8 cellular contexts compared by ENCODE assay signal in the genomic region with DNA sequence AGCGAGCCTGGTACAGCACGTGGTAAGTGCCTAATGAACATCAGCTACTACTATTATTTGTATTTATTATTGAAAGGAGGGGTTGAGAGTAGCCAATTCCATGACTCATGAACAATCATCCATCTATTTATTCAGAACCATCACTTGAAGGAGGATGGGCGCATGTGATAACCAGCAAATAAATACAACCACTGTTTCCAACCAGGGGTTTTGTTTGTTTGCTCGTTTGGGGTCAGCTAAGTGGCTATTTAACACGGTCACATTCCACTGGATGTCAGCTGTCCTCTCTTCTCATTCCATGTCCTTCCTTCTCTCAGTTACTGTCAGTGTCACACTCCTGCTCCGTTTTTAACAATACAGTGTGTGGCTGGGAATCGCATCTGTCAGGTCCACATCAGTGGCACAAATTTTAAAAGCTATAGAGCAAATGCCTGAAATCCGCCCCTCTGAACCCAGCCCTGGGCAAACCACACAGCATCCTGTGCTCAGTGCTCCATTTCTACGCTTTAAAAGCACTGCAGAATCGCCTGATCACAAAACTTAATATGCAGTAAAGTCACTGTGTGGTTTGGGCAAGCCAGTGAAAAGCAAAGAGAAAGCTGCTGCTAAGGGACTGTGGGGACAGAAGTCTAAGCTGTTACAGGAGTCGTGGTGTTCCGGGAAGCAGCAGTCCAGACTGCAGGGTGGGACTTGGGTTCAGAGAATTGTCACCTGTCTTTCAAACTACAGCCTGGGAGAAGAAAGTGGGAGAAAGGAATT. TPM values are rescaled to one million over a fixed set of nuclear protein-coding genes. Genes with fewer than 3 reads are reported as not detected.
DNase-seq lines count a peak whose midpoint lies in the region; ATAC-seq and TF ChIP-seq lines count a peak whose summit lies in the region.

No MANE protein-coding gene starts in this region.

- TF ChIP-seq CTCF in heart left ventricle (IDR thresholded peaks at IDR 0.05) = no peak
- TF ChIP-seq CTCF in left lung (IDR thresholded peaks at IDR 0.05) = no peak
- no peak for TF ChIP-seq CTCF in tibial nerve (IDR thresholded peaks at IDR 0.05)

- H3K9me3 ChIP-seq in heart left ventricle (no peaks in the 10 kb centered on the region), left lung (no peaks in the 10 kb centered on the region), tibial nerve (no peaks in the 10 kb centered on the region), HAP-1 (no peaks in the 10 kb centered on the region; the same call in 1 of the 2 replicates), aorta (ENCODE audit: control insufficient read depth, low read length) (no peaks in the 10 kb centered on the region)

- peak overlapping the region; percentile 92 for H3K27ac Mint-ChIP-seq in activated T-helper 17 cell treated with anti-CD3 and anti-CD28 coated beads, Interleukin-2, amount 50 U/mL, for 72 hours

- 54 to 61% (median 59%) methylated on average over 12 of the region's 12 CpGs for WGBS in heart left ventricle, 4 donors
- 45 to 56% methylated on average over 12 of the region's 12 CpGs for WGBS in tibial nerve, 2 donors
- WGBS in aorta, 2 donors = 87 to 88% methylated on average over 12 of the region's 12 CpGs

- peak overlapping the region in 9 of 12 donors; percentile 22 to 96 (median 58) for H3K27ac ChIP-seq in heart left ventricle
- peak overlapping the region; percentile 63 to 91 for H3K27ac ChIP-seq in left lung
- H3K27ac ChIP-seq in tibial nerve = peak overlapping the region in 3 of 4 donors; percentile 46 to 71 (median 70)
- H3K27ac ChIP-seq in aorta (ENCODE audit: low read depth in 1 of 2, low read length in 2 of 2) = no peak overlapping the region

- no peak for TF ChIP-seq POLR2A in heart left ventricle (IDR thresholded peaks at IDR 0.05)
- TF ChIP-seq POLR2A in tibial nerve (IDR thresholded peaks at IDR 0.05) = no peak

- H3K4me1 ChIP-seq in heart left ventricle (peaks cover 20 to 100% (median 80%) of the 10 kb centered on the region in 12 donors), left lung (peaks cover 45 to 100% of the 10 kb centered on the region in 2 donors), tibial nerve (peaks cover 0 to 88% (median 58%) of the 10 kb centered on the region in 4 donors), HAP-1 (no peaks in the 10 kb centered on the region; the same call in 1 of the 2 replicates), aorta (ENCODE audit: control insufficient read depth in 1 of 2, insufficient read depth in 2 of 2, low read length in 2 of 2) (peaks cover 7 to 11% of the 10 kb centered on the region in 2 donors)

- H3K4me1 Mint-ChIP-seq in activated T-helper 17 cell treated with anti-CD3 and anti-CD28 coated beads, Interleukin-2, amount 50 U/mL, for 72 hours = peaks cover 70% of the 10 kb centered on the region

- no peak for TF ChIP-seq EP300 in tibial nerve (IDR thresholded peaks at IDR 0.05)

- peaks cover 64% of the 10 kb centered on the region for H3K36me3 Mint-ChIP-seq in activated T-helper 17 cell treated with anti-CD3 and anti-CD28 coated beads, Interleukin-2, amount 50 U/mL, for 72 hours (ENCODE audit: low read depth)

- no peaks in the 10 kb centered on the region for H3K27me3 Mint-ChIP-seq in activated T-helper 17 cell treated with anti-CD3 and anti-CD28 coated beads, Interleukin-2, amount 50 U/mL, for 72 hours

- H3K36me3 ChIP-seq in heart left ventricle (peaks cover 0 to 9% (median 0%) of the 10 kb centered on the region in 9 donors), left lung (no peaks in the 10 kb centered on the region), tibial nerve (no peaks in the 10 kb centered on the region), HAP-1 (replicated peaks) (peaks cover 3% of the 10 kb centered on the region), aorta (ENCODE audit: control insufficient read depth in 1 of 2, insufficient read depth in 2 of 2, low read length in 1 of 2) (no peaks in the 10 kb centered on the region)

- in situ Hi-C loops in HAP-1 (cut with MboI; ENCODE audit: low sequenced_read_pairs) = no loop called here

- DNase-seq in heart left ventricle (no peak), Right ventricle myocardium inferior (ENCODE audit: missing footprints) (no peak), left lung (no peak), tibial nerve (ENCODE audit: low spot score in 2 of 2) (no peak), HAP-1 (ENCODE audit: low spot score in 2 of 2) (no peak), NCI-H2081 treated with DMSO at 0.1 percent for 48 hours (lab: John Stamatoyannopoulos, UW) (no peak), aorta (no peak)

- H3K9me3 Mint-ChIP-seq in activated T-helper 17 cell treated with anti-CD3 and anti-CD28 coated beads, Interleukin-2, amount 50 U/mL, for 72 hours = no peaks in the 10 kb centered on the region

- intact Hi-C loops in heart left ventricle (cut with DNase I) (loop anchor here in 7 of 10 donors (10.0 kb wide), 3 partner anchors 57 to 107 kb away; no protein-coding TSS in a partner anchor), Right ventricle myocardium inferior (cut with DNase I) (no loop called here), left lung (cut with DNase I) (no loop called here), aorta (cut with DNase I) (loop anchor here in 1 of 2 donors (5.0 kb wide), 1 partner anchor 54 kb away; no protein-coding TSS in a partner anchor)

- peak overlapping the region; percentile 87 for H3K4me3 Mint-ChIP-seq in activated T-helper 17 cell treated with anti-CD3 and anti-CD28 coated beads, Interleukin-2, amount 50 U/mL, for 72 hours

- H3K27me3 ChIP-seq in heart left ventricle = no peaks in the 10 kb centered on the region
- no peaks in the 10 kb centered on the region for H3K27me3 ChIP-seq in left lung
- no peaks in the 10 kb centered on the region for H3K27me3 ChIP-seq in tibial nerve
- no peaks in the 10 kb centered on the region for H3K27me3 ChIP-seq in HAP-1 (ENCODE audit: low read depth)
- no peaks in the 10 kb centered on the region for H3K27me3 ChIP-seq in aorta (ENCODE audit: control insufficient read depth in 1 of 2, insufficient read depth in 2 of 2, low read length in 1 of 2)

- ATAC-seq in heart left ventricle (no peak), Right ventricle myocardium inferior (no peak), left lung (no peak), aorta (ENCODE audit: low FRiP score) (no peak)
- no peak for ATAC-seq in activated T-helper 17 cell treated with anti-CD3 and anti-CD28 coated beads, Interleukin-2, amount 50 U/mL, for 72 hours (replicated peaks)

- H3K4me3 ChIP-seq in heart left ventricle (peak overlapping the region in 1 of 12 donors; percentile 2), left lung (no peak overlapping the region), tibial nerve (no peak overlapping the region), HAP-1 (no peak overlapping the region), aorta (ENCODE audit: low read length in 2 of 2) (no peak overlapping the region)

RNA-seq across cellular contexts. Expression of a gene that starts 8.5 kb away (rescaled TPM):
- 100 to 1,000 TPM in 7 of 9 donors, 10 to 100 TPM in 2; 81.9 to 161 (median 116) TPM for total RNA-seq in heart left ventricle
- 100 to 1,000 TPM in 1 of 2 donors, 10 to 100 TPM in 1; 50.6 to 114 TPM for polyA plus RNA-seq in heart left ventricle
- 125 TPM for total RNA-seq in Right ventricle myocardium inferior
- total RNA-seq in activated T-helper 17 cell treated with anti-CD3 and anti-CD28 coated beads, Interleukin-2, amount 50 U/mL, for 72 hours = 100 to 1,000 TPM; 147 to 167 TPM
- total RNA-seq in left lung = 100 to 1,000 TPM in 1 of 2 donors, 10 to 100 TPM in 1; 73.7 to 112 TPM
- total RNA-seq in tibial nerve = 10 to 100 TPM; 32.0 to 57.3 (median 38.9) TPM
- 10 to 100 TPM; 85.9 to 93.2 TPM for total RNA-seq in aorta
- polyA plus RNA-seq in aorta = 10 to 100 TPM; 17.5 to 23.4 TPM

Comparison
In these comparisons a context has a peak if more than half of its experiments do, and no peak if none do; other contexts are left out.
1. intact Hi-C loops: an anchor here in heart left ventricle (10.0 kb wide); none called in Right ventricle myocardium inferior and left lung.
2. H3K27ac ChIP-seq: peak in heart left ventricle (9 of 12), left lung (2 of 2) and tibial nerve (3 of 4); none in aorta (0 of 2).